In genomic region chr9:13487498-13487897, GRCh38 we compare ENCODE assay signal across 33 cellular contexts.
"Had no signal": no experiment of that assay in that cellular context is flagged by ENCODE, and none has a peak within 500 bp of the region (broad histone marks: within the 10 kb centered on the region; RNA-seq: fewer than 3 reads in every experiment).

No MANE protein-coding gene starts in this region.

- H3K4me3 ChIP-seq: esophagus muscularis mucosa, gastrocnemius medialis, heart right ventricle had no signal

- H3K9me3 Mint-ChIP-seq: activated CD4-positive, alpha-beta T cell treated with anti-CD3 and anti-CD28 coated beads, Interleukin-2, amount 10 ng/mL, durations not matched to agents 24 days and 14 days had no signal

- H3K27me3 Mint-ChIP-seq: activated CD4-positive, alpha-beta memory T cell treated with anti-CD3 and anti-CD28 coated beads for 36 hours; activated CD4-positive, alpha-beta T cell treated with anti-CD3 and anti-CD28 coated beads for 36 hours; activated CD4-positive, alpha-beta T cell treated with anti-CD3 and anti-CD28 coated beads, Interleukin-2, amount 10 ng/mL, durations not matched to agents 24 days and 14 days; activated CD8-positive, alpha-beta memory T cell treated with anti-CD3 and anti-CD28 coated beads, Interleukin-2, amount 10 ng/mL, durations not matched to agents 7 days and 5 days; activated naive CD8-positive, alpha-beta T cell; effector memory CD8-positive, alpha-beta T cell; T-cell had no signal

- H3K27me3 ChIP-seq: brain microvascular endothelial cell, esophagus muscularis mucosa, foreskin keratinocyte, gastrocnemius medialis, heart right ventricle had no signal

- H3K9me3 ChIP-seq: esophagus muscularis mucosa, gastrocnemius medialis, heart right ventricle had no signal

- DNase-seq: activated CD4-positive, alpha-beta memory T cell treated with anti-CD3 and anti-CD28 coated beads for 36 hours; activated CD4-positive, alpha-beta T cell treated with anti-CD3 and anti-CD28 coated beads for 36 hours; activated CD4-positive, alpha-beta T cell treated with anti-CD3 and anti-CD28 coated beads, Interleukin-2, amount 10 ng/mL, durations not matched to agents 24 days and 14 days; activated CD4-positive, CD25-positive, alpha-beta regulatory T cell; activated CD4-positive, CD25-positive, alpha-beta regulatory T cell treated with anti-CD3 and anti-CD28 coated beads, Interleukin-2, amount 50 U/mL, for 72 hours; activated CD8-positive, alpha-beta memory T cell treated with anti-CD3 and anti-CD28 coated beads, Interleukin-2, amount 10 ng/mL, durations not matched to agents 7 days and 5 days; activated CD8-positive, alpha-beta memory T cell treated with anti-CD3 and anti-CD28 coated beads, Interleukin-2, amount 50 U/mL, for 4 hours; activated CD8-positive, alpha-beta T cell treated with anti-CD3 and anti-CD28 coated beads, Interleukin-2, amount 10 ng/mL, durations not matched to agents 7 days and 5 days; activated effector memory CD4-positive, alpha-beta T cell treated with anti-CD3 and anti-CD28 coated beads, Interleukin-2, amount 50 U/mL, for 16 hours; activated naive CD4-positive, alpha-beta T cell treated with anti-CD3 and anti-CD28 coated beads, Interleukin-2, amount 50 U/mL, for 16 hours; activated T-cell treated with anti-CD3 and anti-CD28 coated beads, Interleukin-2, amount 50 U/mL, for 1 hour; activated T-cell treated with anti-CD3 and anti-CD28 coated beads, Interleukin-2, amount 50 U/mL, for 48 hours; amniotic stem cell; anterior cingulate cortex; brain microvascular endothelial cell; caudate nucleus; cortex of kidney; dermis blood vessel endothelial cell; effector CD4-positive, alpha-beta T cell; effector memory CD8-positive, alpha-beta T cell; erythroblast; foreskin keratinocyte; gastrocnemius medialis; glutamatergic neuron; heart right ventricle; T-cell; T1000 had no signal

- H3K27ac ChIP-seq: brain microvascular endothelial cell, esophagus muscularis mucosa, foreskin keratinocyte, heart right ventricle had no signal

- H3K4me1 ChIP-seq: foreskin keratinocyte had no signal

- H3K36me3 Mint-ChIP-seq: activated CD4-positive, alpha-beta memory T cell treated with anti-CD3 and anti-CD28 coated beads for 36 hours; activated CD8-positive, alpha-beta memory T cell treated with anti-CD3 and anti-CD28 coated beads, Interleukin-2, amount 10 ng/mL, durations not matched to agents 7 days and 5 days; activated naive CD8-positive, alpha-beta T cell; T-cell had no signal

- H3K27ac Mint-ChIP-seq: activated CD4-positive, alpha-beta memory T cell treated with anti-CD3 and anti-CD28 coated beads for 36 hours; activated CD4-positive, alpha-beta T cell treated with anti-CD3 and anti-CD28 coated beads for 36 hours; activated CD4-positive, alpha-beta T cell treated with anti-CD3 and anti-CD28 coated beads, Interleukin-2, amount 10 ng/mL, durations not matched to agents 24 days and 14 days; activated CD8-positive, alpha-beta memory T cell treated with anti-CD3 and anti-CD28 coated beads, Interleukin-2, amount 10 ng/mL, durations not matched to agents 7 days and 5 days; activated CD8-positive, alpha-beta T cell treated with anti-CD3 and anti-CD28 coated beads, Interleukin-2, amount 10 ng/mL, durations not matched to agents 7 days and 5 days; activated naive CD8-positive, alpha-beta T cell; activated T-helper 1 cell treated with anti-CD3 and anti-CD28 coated beads, Interleukin-12 subunit alpha, Interleukin-12 subunit beta, Interleukin-2, Interleukin-4 antibody, amounts not matched to agents 30 ng/mL and 10 ng/mL and 1 ng/mL, durations not matched to agents 14 hours and 24 hours and 36 hours; activated T-helper 2 cell treated with anti-CD3 and anti-CD28 coated beads, Interferon-gamma antibody, Interleukin-2, Interleukin-4, amounts not matched to agents 10 μg/mL and 5 μg/mL and 100 μg/mL, durations not matched to agents 14 hours and 24 hours and 36 hours; effector memory CD8-positive, alpha-beta T cell; T-cell; T-helper 1 cell treated with Interleukin-12 subunit alpha and Interleukin-12 subunit beta and Interleukin-4 antibody, amounts not matched to agents 30 μg/mL and 1 μg/mL, for 36 hours; T-helper 2 cell treated with Interferon-gamma antibody and Interleukin-4, amounts not matched to agents 5 μg/mL and 100 μg/mL, for 36 hours had no signal

- H3K4me1 Mint-ChIP-seq: activated CD4-positive, alpha-beta T cell treated with anti-CD3 and anti-CD28 coated beads for 36 hours; activated CD4-positive, alpha-beta T cell treated with anti-CD3 and anti-CD28 coated beads, Interleukin-2, amount 10 ng/mL, durations not matched to agents 24 days and 14 days; activated CD8-positive, alpha-beta memory T cell treated with anti-CD3 and anti-CD28 coated beads, Interleukin-2, amount 10 ng/mL, durations not matched to agents 7 days and 5 days; T-cell had no signal

- H3K4me3 Mint-ChIP-seq: activated CD4-positive, alpha-beta memory T cell treated with anti-CD3 and anti-CD28 coated beads for 36 hours; activated CD4-positive, alpha-beta T cell treated with anti-CD3 and anti-CD28 coated beads for 36 hours; activated CD4-positive, alpha-beta T cell treated with anti-CD3 and anti-CD28 coated beads, Interleukin-2, amount 10 ng/mL, durations not matched to agents 24 days and 14 days; activated CD8-positive, alpha-beta memory T cell treated with anti-CD3 and anti-CD28 coated beads, Interleukin-2, amount 10 ng/mL, durations not matched to agents 7 days and 5 days; activated CD8-positive, alpha-beta T cell treated with anti-CD3 and anti-CD28 coated beads, Interleukin-2, amount 10 ng/mL, durations not matched to agents 7 days and 5 days; activated naive CD8-positive, alpha-beta T cell; activated T-helper 1 cell treated with anti-CD3 and anti-CD28 coated beads, Interleukin-12 subunit alpha, Interleukin-12 subunit beta, Interleukin-2, Interleukin-4 antibody, amounts not matched to agents 30 ng/mL and 10 ng/mL and 1 ng/mL, durations not matched to agents 14 hours and 24 hours and 36 hours; effector memory CD8-positive, alpha-beta T cell; T-cell; T-helper 1 cell treated with Interleukin-12 subunit alpha and Interleukin-12 subunit beta and Interleukin-4 antibody, amounts not matched to agents 30 μg/mL and 1 μg/mL, for 36 hours; T-helper 2 cell treated with Interferon-gamma antibody and Interleukin-4, amounts not matched to agents 5 μg/mL and 100 μg/mL, for 36 hours had no signal

- H3K36me3 ChIP-seq: brain microvascular endothelial cell, esophagus muscularis mucosa, gastrocnemius medialis, heart right ventricle had no signal
